In the genomic region with DNA sequence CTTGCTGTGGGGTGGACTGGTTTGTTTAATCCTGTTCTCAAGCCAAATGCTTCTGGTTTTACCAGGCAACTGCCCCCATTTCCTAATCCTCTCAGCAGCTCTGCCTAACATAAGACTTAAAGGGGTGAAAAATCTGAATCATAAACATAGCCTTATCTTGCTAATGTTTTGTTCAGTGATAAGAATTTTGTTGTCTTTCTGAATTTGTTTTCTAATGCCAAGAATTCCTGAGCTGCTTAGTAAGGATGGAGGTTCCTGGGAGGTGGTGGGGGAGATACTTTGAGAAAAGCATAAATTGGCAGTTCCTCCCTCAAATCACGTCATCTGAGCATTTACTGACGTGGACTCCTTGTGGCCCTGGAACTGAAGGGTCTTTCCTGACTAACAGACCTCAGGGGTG, we compare ENCODE assay signal across 26 cellular contexts. TPM values are rescaled to one million over a fixed set of nuclear protein-coding genes. Genes with fewer than 3 reads are reported as not detected.
DNase-seq lines count a peak whose midpoint lies in the region; ATAC-seq and TF ChIP-seq lines count a peak whose summit lies in the region.
"Had no signal": no experiment of that assay in that cellular context is flagged by ENCODE, and none has a peak within 500 bp of the region (broad histone marks: within the 10 kb centered on the region; RNA-seq: fewer than 3 reads in every experiment).

No MANE protein-coding gene starts in this region.

- no peaks in the 10 kb centered on the region for H3K27me3 ChIP-seq in PC-3 (ENCODE audit: low read length)
- no peaks in the 10 kb centered on the region for H3K27me3 ChIP-seq in left ventricle myocardium inferior (ENCODE audit: low read depth)
- H3K27me3 ChIP-seq: heart right ventricle, thyroid gland had no signal

- CTCF ChIA-PET in PC-3 (lab: Charles Lee): no interaction called here

- H3K4me2 ChIP-seq in PC-3 (ENCODE audit: low read length): no peak overlapping the region

- no peaks in the 10 kb centered on the region for H4K20me1 ChIP-seq in PC-3 (ENCODE audit: low read length)

- intact Hi-C loops in PC-3 (cut with micrococcal nuclease) (no loop called here), left ventricle myocardium inferior (cut with micrococcal nuclease) (no loop called here)

- ATAC-seq in PC-3 (no peak), HG02981 (IDR thresholded peaks at IDR 0.05; ENCODE audit: unreplicated experiment) (no peak)
- ATAC-seq: heart right ventricle; naive thymus-derived CD8-positive, alpha-beta T cell; T-cell had no signal

- no peaks in the 10 kb centered on the region for H3F3A ChIP-seq in PC-3 (ENCODE audit: low read length, unreplicated experiment)

- peaks cover 3% of the 10 kb centered on the region; the same call in 1 of the 2 replicates for H3K36me3 Mint-ChIP-seq in HFFc6 (ENCODE audit: low read depth)
- H3K36me3 Mint-ChIP-seq in glutamatergic neuron (ENCODE audit: unreplicated experiment): peaks cover 6% of the 10 kb centered on the region

- H3K27ac Mint-ChIP-seq in HFFc6: peak overlapping the region; percentile 63
- peak overlapping the region; percentile 8 for H3K27ac Mint-ChIP-seq in glutamatergic neuron (ENCODE audit: unreplicated experiment)
- H3K27ac Mint-ChIP-seq: activated CD4-positive, alpha-beta memory T cell treated with anti-CD3 and anti-CD28 coated beads, Interleukin-2, amount 10 ng/mL, durations not matched to agents 7 days and 5 days; activated naive CD4-positive, alpha-beta T cell treated with anti-CD3 and anti-CD28 coated beads, Interleukin-2, amount 10 ng/mL, durations not matched to agents 7 days and 5 days; activated T-cell treated with anti-CD3 and anti-CD28 coated beads, Interleukin-2, amount 50 U/mL, for 24 hours; CD14-positive monocyte; IgD-negative memory B cell; naive thymus-derived CD8-positive, alpha-beta T cell; T-cell had no signal

- H3K4me3 ChIP-seq in astrocyte of the cerebellum (ENCODE audit: low read depth, low read length) (no peak overlapping the region), PC-3 (ENCODE audit: low read length) (no peak overlapping the region), left ventricle myocardium inferior (no peak overlapping the region)
- H3K4me3 ChIP-seq: heart right ventricle, thyroid gland had no signal

- in situ Hi-C loops in astrocyte of the cerebellum (cut with HindIII; ENCODE audit: low sequenced_read_pairs): no loop called here

- H3K27me3 Mint-ChIP-seq in HFFc6 (ENCODE audit: insufficient read depth) (peaks cover 3% of the 10 kb centered on the region; the same call in 1 of the 2 replicates), glutamatergic neuron (ENCODE audit: unreplicated experiment) (peaks cover 3% of the 10 kb centered on the region)

- H3K9me3 Mint-ChIP-seq in HFFc6: 0 out of 2 replicates have a peak, but pooled peaks cover 2% of the 10 kb centered on the region
- H3K9me3 Mint-ChIP-seq in glutamatergic neuron (ENCODE audit: unreplicated experiment): peaks cover 2% of the 10 kb centered on the region
- H3K9me3 Mint-ChIP-seq: activated naive CD4-positive, alpha-beta T cell treated with anti-CD3 and anti-CD28 coated beads, Interleukin-2, amount 10 ng/mL, durations not matched to agents 7 days and 5 days; activated T-cell treated with anti-CD3 and anti-CD28 coated beads, Interleukin-2, amount 50 U/mL, for 24 hours had no signal

- H3K9me3 ChIP-seq in PC-3 (ENCODE audit: low read length) (no peaks in the 10 kb centered on the region), left ventricle myocardium inferior (replicated peaks) (peaks cover 6% of the 10 kb centered on the region)
- H3K9me3 ChIP-seq: thyroid gland had no signal

- H3K36me3 ChIP-seq in PC-3 (ENCODE audit: low read depth, low read length) (no peaks in the 10 kb centered on the region), left ventricle myocardium inferior (no peaks in the 10 kb centered on the region)
- H3K36me3 ChIP-seq: heart right ventricle, thyroid gland had no signal

- no peaks in the 10 kb centered on the region for H3K79me2 ChIP-seq in PC-3 (ENCODE audit: low read length)

- H3K27ac ChIP-seq in PC-3 (ENCODE audit: low read length) (no peak overlapping the region), left ventricle myocardium inferior (replicated peaks) (no peak overlapping the region)
- H3K27ac ChIP-seq: 22Rv1, heart right ventricle, thyroid gland had no signal

- no TSS peak for BruUV-seq in PC-3 (replicated peaks; lab: Mats Ljungman, UMichigan)

- no peaks in the 10 kb centered on the region for H3K9me2 ChIP-seq in PC-3 (replicated peaks; ENCODE audit: low read length)

- no peak overlapping the region for H3K9ac ChIP-seq in PC-3 (ENCODE audit: low read length)

- DNase-seq in A172 (ENCODE audit: low spot score) (peak; percentile 71), HFFc6 (peak; percentile 34), astrocyte of the cerebellum (ENCODE audit: low read depth) (peak; percentile 35), glutamatergic neuron (no peak), PC-3 (no peak), epidermal melanocyte (ENCODE audit: insufficient read length, low spot score) (no peak), left ventricle myocardium inferior (no peak)
- DNase-seq: activated CD4-positive, alpha-beta memory T cell treated with anti-CD3 and anti-CD28 coated beads, Interleukin-2, amount 10 ng/mL, durations not matched to agents 7 days and 5 days; activated naive CD4-positive, alpha-beta T cell treated with anti-CD3 and anti-CD28 coated beads, Interleukin-2, amount 10 ng/mL, durations not matched to agents 7 days and 5 days; activated T-cell treated with anti-CD3 and anti-CD28 coated beads, Interleukin-2, amount 50 U/mL, for 24 hours; DMS 273 treated with DMSO at 0.1 percent for 48 hours; erythroblast; GOT3; heart right ventricle; islet precursor cell; MM.1S; naive thymus-derived CD8-positive, alpha-beta T cell; NCI-H187 treated with DMSO at 0.1 percent for 48 hours; NCI-H345; stimulated activated CD4-positive, alpha-beta T cell treated with anti-CD3 and anti-CD28 coated beads, Interleukin-12 subunit alpha, Interleukin-12 subunit beta, amount 100 ng/mL, for 4 hours; T-cell; thyroid gland had no signal

- peaks cover 3% of the 10 kb centered on the region; the same call in 1 of the 2 replicates for H3K4me1 ChIP-seq in PC-3 (ENCODE audit: insufficient read depth, low read length)
- no peaks in the 10 kb centered on the region for H3K4me1 ChIP-seq in left ventricle myocardium inferior
- H3K4me1 ChIP-seq: heart right ventricle, thyroid gland had no signal

- no peak overlapping the region for H2AFZ ChIP-seq in PC-3 (ENCODE audit: low read length)

- TF ChIP-seq CTCF in HFFc6 (IDR thresholded peaks at IDR 0.05): no peak
- TF ChIP-seq CTCF in astrocyte of the cerebellum (IDR thresholded peaks at IDR 0.05; ENCODE audit: low read depth, low read length, missing control alignments): no peak
- no peak for TF ChIP-seq CTCF in glutamatergic neuron (IDR thresholded peaks at IDR 0.05; ENCODE audit: partially characterized antibody, unreplicated experiment)
- no peak for TF ChIP-seq CTCF in PC-3 (conservative IDR thresholded peaks at IDR 0.05; ENCODE audit: low read depth, low read length)
- no peak for TF ChIP-seq CTCF in left ventricle myocardium inferior (IDR thresholded peaks at IDR 0.05; ENCODE audit: borderline replicate concordance)

- peaks cover 42% of the 10 kb centered on the region for H3K4me1 Mint-ChIP-seq in HFFc6 (ENCODE audit: low read depth)
- no peaks in the 10 kb centered on the region for H3K4me1 Mint-ChIP-seq in glutamatergic neuron (ENCODE audit: low read depth, unreplicated experiment)
- H3K4me1 Mint-ChIP-seq: activated CD4-positive, alpha-beta memory T cell treated with anti-CD3 and anti-CD28 coated beads, Interleukin-2, amount 10 ng/mL, durations not matched to agents 7 days and 5 days; activated naive CD4-positive, alpha-beta T cell treated with anti-CD3 and anti-CD28 coated beads, Interleukin-2, amount 10 ng/mL, durations not matched to agents 7 days and 5 days; CD14-positive monocyte; naive thymus-derived CD8-positive, alpha-beta T cell; T-cell had no signal

- POLR2A ChIA-PET in PC-3 (lab: Charles Lee; ENCODE audit: unreplicated experiment): no interaction called here

- no peak overlapping the region for H3K4me3 Mint-ChIP-seq in HFFc6
- no peak overlapping the region for H3K4me3 Mint-ChIP-seq in glutamatergic neuron (ENCODE audit: unreplicated experiment)
- H3K4me3 Mint-ChIP-seq: activated CD4-positive, alpha-beta memory T cell treated with anti-CD3 and anti-CD28 coated beads, Interleukin-2, amount 10 ng/mL, durations not matched to agents 7 days and 5 days; activated naive CD4-positive, alpha-beta T cell treated with anti-CD3 and anti-CD28 coated beads, Interleukin-2, amount 10 ng/mL, durations not matched to agents 7 days and 5 days; activated T-cell treated with anti-CD3 and anti-CD28 coated beads, Interleukin-2, amount 50 U/mL, for 24 hours; CD14-positive monocyte; IgD-negative memory B cell; naive thymus-derived CD8-positive, alpha-beta T cell; T-cell had no signal

RNA-seq across cellular contexts. Expression of gene ING1, which starts 42.8 kb away (rescaled TPM):
- 14.4 and 20.6 TPM in 2 replicates for total RNA-seq in A172 (2014; rRNA removed; shearing (Covaris generic))
- total RNA-seq in HFFc6 (2021; fragmentation: NEBNext Ultra II Directional; extraction: Animal tissue kit (Norgen Biotek cat#: 25700)): 1 to 10 TPM; 6.2 to 9.6 (median 8.1) TPM
- total RNA-seq in glutamatergic neuron (ENCODE audit: unreplicated experiment) (19.1 TPM), PC-3 (2014; rRNA removed) (17.9 and 20.8 TPM in 2 replicates), left ventricle myocardium inferior (6.9 TPM)

RNA-seq across cellular contexts. Expression of gene CARS2, which starts 50.4 kb away (rescaled TPM):
- total RNA-seq in A172 (2014; rRNA removed; shearing (Covaris generic)): 71.8 and 73.1 TPM in 2 replicates
- total RNA-seq in HFFc6 (2021; fragmentation: NEBNext Ultra II Directional; extraction: Animal tissue kit (Norgen Biotek cat#: 25700)): 10 to 100 TPM; 50.1 to 68.0 (median 52.9) TPM
- total RNA-seq in glutamatergic neuron (ENCODE audit: unreplicated experiment) (102 TPM), PC-3 (2014; rRNA removed) (70.9 and 72.9 TPM in 2 replicates), left ventricle myocardium inferior (52.8 TPM)

Comparison
In these comparisons a context has a peak if more than half of its experiments do, and no peak if none do; other contexts are left out.
1. DNase-seq: peak in A172 (single experiment), HFFc6 (single experiment) and astrocyte of the cerebellum (single experiment); none in glutamatergic neuron (single experiment), PC-3 (single experiment), epidermal melanocyte (single experiment) and left ventricle myocardium inferior (single experiment).